Comparison of ENCODE assay signal across 1 cellular context in the genomic region with DNA sequence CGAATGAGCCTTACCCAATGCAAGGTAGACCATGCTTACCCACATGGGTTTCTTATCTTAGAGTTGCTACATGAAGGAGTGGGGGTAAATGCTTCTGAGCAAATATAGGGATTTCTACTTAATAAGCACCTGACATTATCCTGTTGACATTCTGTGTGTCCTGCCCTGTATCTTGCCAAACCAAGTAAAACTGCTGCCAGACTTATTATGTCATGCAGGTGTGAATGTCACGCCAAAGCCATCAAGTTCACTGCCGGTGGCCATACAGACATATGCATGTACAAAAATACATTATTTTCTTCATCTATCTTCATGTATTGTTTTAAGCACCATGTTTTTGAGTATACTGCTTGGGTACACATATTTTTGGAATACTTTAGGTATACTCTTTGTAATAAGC.
TF ChIP-seq lines count a peak whose summit lies in the region.

No MANE protein-coding gene starts in this region.

TF ChIP-seq in GM23338, 12 proteins besides CTCF, POLR2A, EP300 and RAD21 (continued from another document):
- TF ChIP-seq, protein P1, sequence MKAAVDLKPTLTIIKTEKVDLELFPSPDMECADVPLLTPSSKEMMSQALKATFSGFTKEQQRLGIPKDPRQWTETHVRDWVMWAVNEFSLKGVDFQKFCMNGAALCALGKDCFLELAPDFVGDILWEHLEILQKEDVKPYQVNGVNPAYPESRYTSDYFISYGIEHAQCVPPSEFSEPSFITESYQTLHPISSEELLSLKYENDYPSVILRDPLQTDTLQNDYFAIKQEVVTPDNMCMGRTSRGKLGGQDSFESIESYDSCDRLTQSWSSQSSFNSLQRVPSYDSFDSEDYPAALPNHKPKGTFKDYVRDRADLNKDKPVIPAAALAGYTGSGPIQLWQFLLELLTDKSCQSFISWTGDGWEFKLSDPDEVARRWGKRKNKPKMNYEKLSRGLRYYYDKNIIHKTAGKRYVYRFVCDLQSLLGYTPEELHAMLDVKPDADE (IDR thresholded peaks at IDR 0.05): no peak
- TF ChIP-seq STAT1 (IDR thresholded peaks at IDR 0.05; ENCODE audit: unreplicated experiment): no peak
- TF ChIP-seq CREB1 (CRISPR knock-in tag; IDR thresholded peaks at IDR 0.05; ENCODE audit: low read depth): no peak
- no peak for TF ChIP-seq EZH2phosphoT487 (IDR thresholded peaks at IDR 0.05; ENCODE audit: unreplicated experiment)
- TF ChIP-seq, protein P2, sequence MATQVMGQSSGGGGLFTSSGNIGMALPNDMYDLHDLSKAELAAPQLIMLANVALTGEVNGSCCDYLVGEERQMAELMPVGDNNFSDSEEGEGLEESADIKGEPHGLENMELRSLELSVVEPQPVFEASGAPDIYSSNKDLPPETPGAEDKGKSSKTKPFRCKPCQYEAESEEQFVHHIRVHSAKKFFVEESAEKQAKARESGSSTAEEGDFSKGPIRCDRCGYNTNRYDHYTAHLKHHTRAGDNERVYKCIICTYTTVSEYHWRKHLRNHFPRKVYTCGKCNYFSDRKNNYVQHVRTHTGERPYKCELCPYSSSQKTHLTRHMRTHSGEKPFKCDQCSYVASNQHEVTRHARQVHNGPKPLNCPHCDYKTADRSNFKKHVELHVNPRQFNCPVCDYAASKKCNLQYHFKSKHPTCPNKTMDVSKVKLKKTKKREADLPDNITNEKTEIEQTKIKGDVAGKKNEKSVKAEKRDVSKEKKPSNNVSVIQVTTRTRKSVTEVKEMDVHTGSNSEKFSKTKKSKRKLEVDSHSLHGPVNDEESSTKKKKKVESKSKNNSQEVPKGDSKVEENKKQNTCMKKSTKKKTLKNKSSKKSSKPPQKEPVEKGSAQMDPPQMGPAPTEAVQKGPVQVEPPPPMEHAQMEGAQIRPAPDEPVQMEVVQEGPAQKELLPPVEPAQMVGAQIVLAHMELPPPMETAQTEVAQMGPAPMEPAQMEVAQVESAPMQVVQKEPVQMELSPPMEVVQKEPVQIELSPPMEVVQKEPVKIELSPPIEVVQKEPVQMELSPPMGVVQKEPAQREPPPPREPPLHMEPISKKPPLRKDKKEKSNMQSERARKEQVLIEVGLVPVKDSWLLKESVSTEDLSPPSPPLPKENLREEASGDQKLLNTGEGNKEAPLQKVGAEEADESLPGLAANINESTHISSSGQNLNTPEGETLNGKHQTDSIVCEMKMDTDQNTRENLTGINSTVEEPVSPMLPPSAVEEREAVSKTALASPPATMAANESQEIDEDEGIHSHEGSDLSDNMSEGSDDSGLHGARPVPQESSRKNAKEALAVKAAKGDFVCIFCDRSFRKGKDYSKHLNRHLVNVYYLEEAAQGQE (IDR thresholded peaks at IDR 0.05; ENCODE audit: unreplicated experiment): no peak
- no peak for TF ChIP-seq JUNB (IDR thresholded peaks at IDR 0.05; ENCODE audit: unreplicated experiment)
- TF ChIP-seq, protein P3, sequence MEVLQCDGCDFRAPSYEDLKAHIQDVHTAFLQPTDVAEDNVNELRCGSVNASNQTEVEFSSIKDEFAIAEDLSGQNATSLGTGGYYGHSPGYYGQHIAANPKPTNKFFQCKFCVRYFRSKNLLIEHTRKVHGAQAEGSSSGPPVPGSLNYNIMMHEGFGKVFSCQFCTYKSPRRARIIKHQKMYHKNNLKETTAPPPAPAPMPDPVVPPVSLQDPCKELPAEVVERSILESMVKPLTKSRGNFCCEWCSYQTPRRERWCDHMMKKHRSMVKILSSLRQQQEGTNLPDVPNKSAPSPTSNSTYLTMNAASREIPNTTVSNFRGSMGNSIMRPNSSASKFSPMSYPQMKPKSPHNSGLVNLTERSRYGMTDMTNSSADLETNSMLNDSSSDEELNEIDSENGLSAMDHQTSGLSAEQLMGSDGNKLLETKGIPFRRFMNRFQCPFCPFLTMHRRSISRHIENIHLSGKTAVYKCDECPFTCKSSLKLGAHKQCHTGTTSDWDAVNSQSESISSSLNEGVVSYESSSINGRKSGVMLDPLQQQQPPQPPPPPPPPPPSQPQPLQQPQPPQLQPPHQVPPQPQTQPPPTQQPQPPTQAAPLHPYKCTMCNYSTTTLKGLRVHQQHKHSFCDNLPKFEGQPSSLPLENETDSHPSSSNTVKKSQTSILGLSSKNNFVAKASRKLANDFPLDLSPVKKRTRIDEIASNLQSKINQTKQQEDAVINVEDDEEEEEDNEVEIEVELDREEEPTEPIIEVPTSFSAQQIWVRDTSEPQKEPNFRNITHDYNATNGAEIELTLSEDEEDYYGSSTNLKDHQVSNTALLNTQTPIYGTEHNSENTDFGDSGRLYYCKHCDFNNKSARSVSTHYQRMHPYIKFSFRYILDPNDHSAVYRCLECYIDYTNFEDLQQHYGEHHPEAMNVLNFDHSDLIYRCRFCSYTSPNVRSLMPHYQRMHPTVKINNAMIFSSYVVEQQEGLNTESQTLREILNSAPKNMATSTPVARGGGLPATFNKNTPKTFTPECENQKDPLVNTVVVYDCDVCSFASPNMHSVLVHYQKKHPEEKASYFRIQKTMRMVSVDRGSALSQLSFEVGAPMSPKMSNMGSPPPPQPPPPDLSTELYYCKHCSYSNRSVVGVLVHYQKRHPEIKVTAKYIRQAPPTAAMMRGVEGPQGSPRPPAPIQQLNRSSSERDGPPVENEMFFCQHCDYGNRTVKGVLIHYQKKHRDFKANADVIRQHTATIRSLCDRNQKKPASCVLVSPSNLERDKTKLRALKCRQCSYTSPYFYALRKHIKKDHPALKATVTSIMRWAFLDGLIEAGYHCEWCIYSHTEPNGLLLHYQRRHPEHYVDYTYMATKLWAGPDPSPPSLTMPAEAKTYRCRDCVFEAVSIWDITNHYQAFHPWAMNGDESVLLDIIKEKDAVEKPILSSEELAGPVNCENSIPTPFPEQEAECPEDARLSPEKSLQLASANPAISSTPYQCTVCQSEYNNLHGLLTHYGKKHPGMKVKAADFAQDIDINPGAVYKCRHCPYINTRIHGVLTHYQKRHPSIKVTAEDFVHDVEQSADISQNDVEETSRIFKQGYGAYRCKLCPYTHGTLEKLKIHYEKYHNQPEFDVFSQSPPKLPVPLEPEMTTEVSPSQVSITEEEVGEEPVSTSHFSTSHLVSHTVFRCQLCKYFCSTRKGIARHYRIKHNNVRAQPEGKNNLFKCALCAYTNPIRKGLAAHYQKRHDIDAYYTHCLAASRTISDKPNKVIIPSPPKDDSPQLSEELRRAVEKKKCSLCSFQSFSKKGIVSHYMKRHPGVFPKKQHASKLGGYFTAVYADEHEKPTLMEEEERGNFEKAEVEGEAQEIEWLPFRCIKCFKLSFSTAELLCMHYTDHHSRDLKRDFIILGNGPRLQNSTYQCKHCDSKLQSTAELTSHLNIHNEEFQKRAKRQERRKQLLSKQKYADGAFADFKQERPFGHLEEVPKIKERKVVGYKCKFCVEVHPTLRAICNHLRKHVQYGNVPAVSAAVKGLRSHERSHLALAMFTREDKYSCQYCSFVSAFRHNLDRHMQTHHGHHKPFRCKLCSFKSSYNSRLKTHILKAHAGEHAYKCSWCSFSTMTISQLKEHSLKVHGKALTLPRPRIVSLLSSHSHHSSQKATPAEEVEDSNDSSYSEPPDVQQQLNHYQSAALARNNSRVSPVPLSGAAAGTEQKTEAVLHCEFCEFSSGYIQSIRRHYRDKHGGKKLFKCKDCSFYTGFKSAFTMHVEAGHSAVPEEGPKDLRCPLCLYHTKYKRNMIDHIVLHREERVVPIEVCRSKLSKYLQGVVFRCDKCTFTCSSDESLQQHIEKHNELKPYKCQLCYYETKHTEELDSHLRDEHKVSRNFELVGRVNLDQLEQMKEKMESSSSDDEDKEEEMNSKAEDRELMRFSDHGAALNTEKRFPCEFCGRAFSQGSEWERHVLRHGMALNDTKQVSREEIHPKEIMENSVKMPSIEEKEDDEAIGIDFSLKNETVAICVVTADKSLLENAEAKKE (CRISPR knock-in tag; IDR thresholded peaks at IDR 0.05): no peak
- no peak for TF ChIP-seq NANOG (IDR thresholded peaks at IDR 0.05; ENCODE audit: borderline replicate concordance)
- TF ChIP-seq ZNF331 (CRISPR knock-in tag; IDR thresholded peaks at IDR 0.05; ENCODE audit: low read depth): no peak
